Comparison of ENCODE assay signal across 1 cellular context in the genomic region with DNA sequence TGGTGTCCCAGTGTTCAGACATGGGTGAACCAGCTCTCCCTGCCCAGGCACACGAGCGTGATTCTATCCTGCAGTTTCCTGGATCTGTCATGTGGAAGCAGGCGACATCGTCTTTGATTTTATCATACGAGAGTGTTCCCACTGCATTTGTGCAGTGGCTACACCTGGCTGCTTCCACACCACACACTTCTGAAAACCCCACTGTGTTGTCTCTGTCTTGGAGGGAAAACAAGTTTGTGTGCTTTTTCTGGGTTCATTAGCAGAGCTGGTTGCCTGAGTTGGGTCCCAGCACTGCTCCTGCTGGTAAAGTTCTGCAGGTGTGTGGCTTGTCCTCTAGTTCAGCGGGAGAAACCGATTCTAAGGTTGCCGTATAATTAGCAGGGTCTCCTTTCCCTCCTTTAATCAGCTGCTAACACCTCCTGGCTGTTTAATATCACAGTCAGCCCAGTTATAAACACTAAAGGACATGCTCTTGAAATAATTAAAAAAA.
TF ChIP-seq lines count a peak whose summit lies in the region.

No MANE protein-coding gene starts in this region.

TF ChIP-seq in H1, 55 proteins besides CTCF, POLR2A, EP300 and RAD21 (continued from another document):
- TF ChIP-seq SRF (IDR thresholded peaks at IDR 0.05; ENCODE audit: low read depth, low read length), result no peak
- TF ChIP-seq GTF2F1 (IDR thresholded peaks at IDR 0.05; ENCODE audit: borderline replicate concordance, low read depth, low read length), result no peak
